In the genomic region with DNA sequence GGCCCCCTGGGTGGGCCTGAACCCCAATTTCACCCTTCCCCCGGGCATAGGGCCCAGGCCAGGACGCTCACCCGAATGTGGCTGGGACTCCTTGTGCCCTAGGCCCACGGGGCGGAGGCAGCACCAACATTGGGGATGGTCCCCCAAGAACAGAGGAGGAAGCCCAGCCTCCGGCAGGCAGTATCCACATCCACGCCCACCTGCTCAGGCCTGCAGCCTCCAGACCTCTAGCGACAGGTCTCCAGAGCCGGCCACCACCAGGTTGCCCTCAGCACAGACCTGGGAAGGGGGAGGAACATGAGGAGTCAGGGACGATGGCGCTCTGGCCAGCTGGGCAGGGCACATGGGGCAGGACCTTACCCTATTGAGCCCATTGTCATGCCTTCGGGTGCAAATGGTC, we compare ENCODE assay signal across 1 cellular context.
TF ChIP-seq lines count a peak whose summit lies in the region.

No MANE protein-coding gene starts in this region.

TF ChIP-seq in GM12878, 131 proteins besides CTCF, POLR2A, EP300 and RAD21:
- TF ChIP-seq ESRRA (IDR thresholded peaks at IDR 0.05; ENCODE audit: low read length) = no peak
- TF ChIP-seq CUX1 (IDR thresholded peaks at IDR 0.05; ENCODE audit: insufficient replicate concordance, low read depth, low read length) = no peak
- no peak for TF ChIP-seq CHD4 (IDR thresholded peaks at IDR 0.05)
- TF ChIP-seq POLR2AphosphoS5 (IDR thresholded peaks at IDR 0.05; ENCODE audit: low read length) = no peak
TF ChIP-seq in GM12878: peak in this region for 0.
